ENCODE assay signal across 23 cellular contexts in the genomic region with DNA sequence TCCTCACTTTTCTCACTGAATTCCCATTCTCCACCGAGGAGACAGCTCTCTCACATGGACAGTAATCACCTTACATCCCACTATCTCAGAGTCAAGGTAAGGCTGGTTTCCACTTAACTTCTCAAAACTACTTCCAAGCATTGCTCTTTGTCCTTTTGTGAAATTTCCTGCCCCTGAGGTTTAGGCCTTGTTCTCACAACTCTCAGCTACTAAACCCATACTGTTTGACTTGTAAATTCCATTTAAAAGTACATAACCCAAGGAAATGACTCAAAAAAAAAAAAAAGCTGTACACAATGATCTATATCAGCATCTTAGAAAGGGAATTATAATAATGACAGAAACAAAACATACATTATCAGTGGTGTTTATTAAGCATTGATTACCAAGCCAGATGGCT. TPM values are rescaled to one million over a fixed set of nuclear protein-coding genes. Genes with fewer than 3 reads are reported as not detected.
A peak's percentile ranks its signal among the peaks of the same experiment; 100 is the strongest.
DNase-seq lines count a peak whose midpoint lies in the region; ATAC-seq and TF ChIP-seq lines count a peak whose summit lies in the region.
"Had no signal": no experiment of that assay in that cellular context is flagged by ENCODE, and none has a peak within 500 bp of the region (broad histone marks: within the 10 kb centered on the region; RNA-seq: fewer than 3 reads in every experiment).

No MANE protein-coding gene starts in this region.

- peaks cover 7% of the 10 kb centered on the region; the same call in 1 of the 2 replicates for H3K4me1 ChIP-seq in MM.1S (ENCODE audit: low read length)

- no peaks in the 10 kb centered on the region for H3K9me3 ChIP-seq in MM.1S (replicated peaks; ENCODE audit: insufficient read depth, low read length)

- H3K27ac Mint-ChIP-seq in HFFc6 (peak overlapping the region; percentile 53; the same call in 1 of the 2 replicates), mesothelial cell of epicardium (peak overlapping the region; percentile 1)
- peak overlapping the region; percentile 27 for H3K27ac Mint-ChIP-seq in central memory CD8-positive, alpha-beta T cell (ENCODE audit: low read depth)
- no peak overlapping the region for H3K27ac Mint-ChIP-seq in activated naive CD4-positive, alpha-beta T cell treated with anti-CD3 and anti-CD28 coated beads, Interleukin-2, amount 10 ng/mL, durations not matched to agents 7 days and 5 days

- H3K9me3 Mint-ChIP-seq in HFFc6 = no peaks in the 10 kb centered on the region
- no peaks in the 10 kb centered on the region for H3K9me3 Mint-ChIP-seq in central memory CD8-positive, alpha-beta T cell
- H3K9me3 Mint-ChIP-seq in mesothelial cell of epicardium = no peaks in the 10 kb centered on the region
- no peaks in the 10 kb centered on the region for H3K9me3 Mint-ChIP-seq in activated naive CD4-positive, alpha-beta T cell treated with anti-CD3 and anti-CD28 coated beads, Interleukin-2, amount 10 ng/mL, durations not matched to agents 7 days and 5 days
- H3K9me3 Mint-ChIP-seq: CD4-positive, CD25-positive, alpha-beta regulatory T cell had no signal

- no peak overlapping the region for H3K4me3 Mint-ChIP-seq in HFFc6
- H3K4me3 Mint-ChIP-seq in central memory CD8-positive, alpha-beta T cell = no peak overlapping the region
- H3K4me3 Mint-ChIP-seq in mesothelial cell of epicardium = no peak overlapping the region
- H3K4me3 Mint-ChIP-seq in activated naive CD4-positive, alpha-beta T cell treated with anti-CD3 and anti-CD28 coated beads, Interleukin-2, amount 10 ng/mL, durations not matched to agents 7 days and 5 days = no peak overlapping the region
- H3K4me3 Mint-ChIP-seq: CD4-positive, CD25-positive, alpha-beta regulatory T cell had no signal

- CTCF ChIA-PET in activated naive CD4-positive, alpha-beta T cell treated with anti-CD3 and anti-CD28 coated beads, Interleukin-2, amount 10 ng/mL, durations not matched to agents 7 days and 5 days (lab: Charles Lee) = no interaction called here

- H3K4me1 Mint-ChIP-seq in HFFc6 (ENCODE audit: low read depth) = peaks cover 52% of the 10 kb centered on the region
- H3K4me1 Mint-ChIP-seq in central memory CD8-positive, alpha-beta T cell = peaks cover 58% of the 10 kb centered on the region
- H3K4me1 Mint-ChIP-seq in mesothelial cell of epicardium = peaks cover 7% of the 10 kb centered on the region
- H3K4me1 Mint-ChIP-seq in activated naive CD4-positive, alpha-beta T cell treated with anti-CD3 and anti-CD28 coated beads, Interleukin-2, amount 10 ng/mL, durations not matched to agents 7 days and 5 days = peaks cover 41% of the 10 kb centered on the region

- no peaks in the 10 kb centered on the region for H3F3A ChIP-seq in MM.1S (ENCODE audit: insufficient read depth, low read length)

- H3K79me2 ChIP-seq in MM.1S (ENCODE audit: low read length) = peaks cover 99% of the 10 kb centered on the region

- DNase-seq in EH (ENCODE audit: low read depth) (peak; percentile 12), HFFc6 (no peak), mesothelial cell of epicardium (ENCODE audit: low spot score in 2 of 2, unreplicated experiment in 2 of 2) (no peak), ecto neural progenitor cell (ENCODE audit: low spot score) (no peak), MM.1S (no peak)
- DNase-seq in central memory CD8-positive, alpha-beta T cell (ENCODE audit: low spot score in 2 of 2) = no peak
- DNase-seq in activated naive CD4-positive, alpha-beta T cell treated with anti-CD3 and anti-CD28 coated beads, Interleukin-2, amount 10 ng/mL, durations not matched to agents 7 days and 5 days = no peak
- DNase-seq: CD4-positive, CD25-positive, alpha-beta regulatory T cell; DMS79 treated with DMSO at 0.1 percent for 48 hours; H7; KG1; NCI-H1694; NCI-H2081; NCI-H2171; NCI-H345; NCI-H524; NCI-H774; NK-92 treated with Interleukin-12 subunit alpha and Interleukin-12 subunit beta, amount 100 ng/mL, for 24 hours; SIG-M5 had no signal

- no peak overlapping the region for H3K4me3 ChIP-seq in MM.1S (ENCODE audit: low read length)
- H3K4me3 ChIP-seq: GM12878 had no signal

- H3K36me3 ChIP-seq in MM.1S (replicated peaks; ENCODE audit: insufficient read depth, low read length) = peaks cover 5% of the 10 kb centered on the region; the same call in 1 of the 2 replicates

- no peak overlapping the region for H3K4me2 ChIP-seq in MM.1S (ENCODE audit: low read depth, low read length)

- no peak for TF ChIP-seq CTCF in HFFc6 (IDR thresholded peaks at IDR 0.05)
- no peak for TF ChIP-seq CTCF in mesothelial cell of epicardium (IDR thresholded peaks at IDR 0.05; ENCODE audit: unreplicated experiment)
- TF ChIP-seq CTCF in MM.1S (IDR thresholded peaks at IDR 0.05; ENCODE audit: low read length) = no peak

- no peak overlapping the region for H3K27ac ChIP-seq in MM.1S (ENCODE audit: low read length)
- H3K27ac ChIP-seq: HL-60 had no signal

- H3K36me3 Mint-ChIP-seq in HFFc6 (ENCODE audit: low read depth) = peaks cover 25% of the 10 kb centered on the region
- H3K36me3 Mint-ChIP-seq in central memory CD8-positive, alpha-beta T cell (ENCODE audit: insufficient read depth) = peaks cover 35% of the 10 kb centered on the region
- H3K36me3 Mint-ChIP-seq in mesothelial cell of epicardium = peaks cover 12% of the 10 kb centered on the region
- peaks cover 36% of the 10 kb centered on the region for H3K36me3 Mint-ChIP-seq in activated naive CD4-positive, alpha-beta T cell treated with anti-CD3 and anti-CD28 coated beads, Interleukin-2, amount 10 ng/mL, durations not matched to agents 7 days and 5 days

- no peaks in the 10 kb centered on the region for H3K27me3 ChIP-seq in MM.1S (replicated peaks; ENCODE audit: insufficient read depth, low read length)

- no peaks in the 10 kb centered on the region for H3K27me3 Mint-ChIP-seq in HFFc6 (ENCODE audit: insufficient read depth)
- no peaks in the 10 kb centered on the region for H3K27me3 Mint-ChIP-seq in central memory CD8-positive, alpha-beta T cell
- H3K27me3 Mint-ChIP-seq in mesothelial cell of epicardium (ENCODE audit: low read depth) = no peaks in the 10 kb centered on the region
- H3K27me3 Mint-ChIP-seq in activated naive CD4-positive, alpha-beta T cell treated with anti-CD3 and anti-CD28 coated beads, Interleukin-2, amount 10 ng/mL, durations not matched to agents 7 days and 5 days = no peaks in the 10 kb centered on the region
- H3K27me3 Mint-ChIP-seq: CD4-positive, CD25-positive, alpha-beta regulatory T cell had no signal

- no peak overlapping the region for H3K9ac ChIP-seq in MM.1S (ENCODE audit: low read length)

- H2AFZ ChIP-seq in MM.1S (ENCODE audit: low read length) = no peak overlapping the region

- no peak for ATAC-seq in central memory CD8-positive, alpha-beta T cell (replicated peaks; ENCODE audit: extremely low read depth, poor library complexity, severe bottlenecking)
- ATAC-seq: GM12878, Panc1 had no signal

- H3K9me2 ChIP-seq in MM.1S (replicated peaks; ENCODE audit: insufficient read depth, low read length) = no peaks in the 10 kb centered on the region

- peaks cover 15% of the 10 kb centered on the region; the same call in 1 of the 2 replicates for H4K20me1 ChIP-seq in MM.1S (ENCODE audit: insufficient read depth, low read length)

RNA-seq across cellular contexts. Expression of gene CDC27, which starts 8.8 kb away (rescaled TPM):
- 100 to 1,000 TPM; 144 to 202 (median 170) TPM for total RNA-seq in HFFc6 (2021; fragmentation: NEBNext Ultra II Directional; extraction: Animal tissue kit (Norgen Biotek cat#: 25700))
- total RNA-seq in mesothelial cell of epicardium = 91.4 to 94.2 TPM (median 92.8 TPM) in 3 replicates

RNA-seq across cellular contexts. Expression of gene MYL4, which starts 28.8 kb away (rescaled TPM):
- total RNA-seq in HFFc6 (2021; fragmentation: NEBNext Ultra II Directional; extraction: Animal tissue kit (Norgen Biotek cat#: 25700)) = not detected
- 1.0 to 1.6 TPM (median 1.1 TPM) in 3 replicates for total RNA-seq in mesothelial cell of epicardium
- total RNA-seq: CD4-positive, CD25-positive, alpha-beta regulatory T cell; H7; HT-29 had no signal
